In genomic region chr10:97390096-97390495, GRCh38 we compare ENCODE assay signal across 1 cellular context.
TF ChIP-seq lines count a peak whose summit lies in the region.

No MANE protein-coding gene starts in this region.

TF ChIP-seq in HepG2, 621 proteins besides CTCF, POLR2A, EP300 and RAD21:
- TF ChIP-seq AHR (CRISPR knock-in tag; IDR thresholded peaks at IDR 0.05): no peak
- no peak for TF ChIP-seq ZNF335 (CRISPR knock-in tag; IDR thresholded peaks at IDR 0.05)
- no peak for TF ChIP-seq SIN3B (IDR thresholded peaks at IDR 0.05; ENCODE audit: low read length)
